34 cellular contexts compared by ENCODE assay signal in genomic region chr17:67265620-67266019, GRCh38.
"Had no signal": no experiment of that assay in that cellular context is flagged by ENCODE, and none has a peak within 500 bp of the region (broad histone marks: within the 10 kb centered on the region; RNA-seq: fewer than 3 reads in every experiment).

No MANE protein-coding gene starts in this region.

- H3K36me3 ChIP-seq: ascending aorta, breast epithelium, cardiac muscle cell, esophagus squamous epithelium, gastroesophageal sphincter, heart right ventricle, WERI-Rb-1 had no signal

- H3K27ac Mint-ChIP-seq: activated B cell treated with CpG ODN at 0.5 μM for 24 hours; activated CD8-positive, alpha-beta T cell treated with anti-CD3 and anti-CD28 coated beads for 36 hours; activated naive CD4-positive, alpha-beta T cell treated with anti-CD3 and anti-CD28 coated beads for 36 hours; activated naive CD4-positive, alpha-beta T cell treated with anti-CD3 and anti-CD28 coated beads, Interleukin-2, amount 50 U/mL, for 24 hours; activated naive CD8-positive, alpha-beta T cell treated with anti-CD3 and anti-CD28 coated beads for 36 hours; activated naive CD8-positive, alpha-beta T cell treated with anti-CD3 and anti-CD28 coated beads, Interleukin-2, amount 50 U/mL, for 24 hours; activated T-helper 1 cell treated with anti-CD3 and anti-CD28 coated beads, Interleukin-12 subunit alpha, Interleukin-12 subunit beta, Interleukin-2, Interleukin-4 antibody, amounts not matched to agents 30 ng/mL and 10 ng/mL and 1 ng/mL, durations not matched to agents 14 hours and 24 hours and 36 hours; activated T-helper 2 cell treated with anti-CD3 and anti-CD28 coated beads, Interferon-gamma antibody, Interleukin-2, Interleukin-4, amounts not matched to agents 10 μg/mL and 5 μg/mL and 100 μg/mL, durations not matched to agents 14 hours and 24 hours and 36 hours; brain; dendritic cell treated with granulocyte-macrophage colony-stimulating factor and Interleukin-4, amounts not matched to agents 40 ng/mL and 50 ng/mL, for 4 days; T-helper 17 cell; T-helper 2 cell treated with Interferon-gamma antibody and Interleukin-4, amounts not matched to agents 5 μg/mL and 100 μg/mL, for 36 hours had no signal

- H3K27me3 ChIP-seq: ascending aorta, breast epithelium, cardiac muscle cell, dorsolateral prefrontal cortex, gastroesophageal sphincter, heart right ventricle had no signal

- H3K36me3 Mint-ChIP-seq: activated naive CD4-positive, alpha-beta T cell treated with anti-CD3 and anti-CD28 coated beads, Interleukin-2, amount 50 U/mL, for 24 hours; activated naive CD8-positive, alpha-beta T cell treated with anti-CD3 and anti-CD28 coated beads for 36 hours; brain had no signal

- H3K4me1 Mint-ChIP-seq: activated B cell treated with CpG ODN at 0.5 μM for 24 hours; activated naive CD4-positive, alpha-beta T cell treated with anti-CD3 and anti-CD28 coated beads, Interleukin-2, amount 50 U/mL, for 24 hours; activated naive CD8-positive, alpha-beta T cell treated with anti-CD3 and anti-CD28 coated beads for 36 hours; activated naive CD8-positive, alpha-beta T cell treated with anti-CD3 and anti-CD28 coated beads, Interleukin-2, amount 50 U/mL, for 24 hours had no signal

- H3K4me3 ChIP-seq: ascending aorta, breast epithelium, cardiac muscle cell, coronary artery, dorsolateral prefrontal cortex, esophagus squamous epithelium, gastroesophageal sphincter, heart right ventricle had no signal

- H3K9me3 Mint-ChIP-seq: activated B cell treated with CpG ODN at 0.5 μM for 24 hours; activated CD8-positive, alpha-beta T cell treated with anti-CD3 and anti-CD28 coated beads for 36 hours; activated naive CD4-positive, alpha-beta T cell treated with anti-CD3 and anti-CD28 coated beads for 36 hours; activated naive CD4-positive, alpha-beta T cell treated with anti-CD3 and anti-CD28 coated beads, Interleukin-2, amount 50 U/mL, for 24 hours; activated naive CD8-positive, alpha-beta T cell treated with anti-CD3 and anti-CD28 coated beads for 36 hours; activated naive CD8-positive, alpha-beta T cell treated with anti-CD3 and anti-CD28 coated beads, Interleukin-2, amount 50 U/mL, for 24 hours; activated T-helper 1 cell treated with anti-CD3 and anti-CD28 coated beads, Interleukin-12 subunit alpha, Interleukin-12 subunit beta, Interleukin-2, Interleukin-4 antibody, amounts not matched to agents 30 ng/mL and 10 ng/mL and 1 ng/mL, durations not matched to agents 14 hours and 24 hours and 36 hours; activated T-helper 2 cell treated with anti-CD3 and anti-CD28 coated beads, Interferon-gamma antibody, Interleukin-2, Interleukin-4, amounts not matched to agents 10 μg/mL and 5 μg/mL and 100 μg/mL, durations not matched to agents 14 hours and 24 hours and 36 hours; brain; central memory CD8-positive, alpha-beta T cell; dendritic cell treated with granulocyte-macrophage colony-stimulating factor and Interleukin-4, amounts not matched to agents 40 ng/mL and 50 ng/mL, for 4 days; T-helper 2 cell treated with Interferon-gamma antibody and Interleukin-4, amounts not matched to agents 5 μg/mL and 100 μg/mL, for 36 hours had no signal

- H3K9me3 ChIP-seq: ascending aorta, breast epithelium, esophagus squamous epithelium, gastroesophageal sphincter, heart right ventricle had no signal

- H3K4me1 ChIP-seq: ascending aorta, breast epithelium, esophagus squamous epithelium, gastroesophageal sphincter had no signal

- ATAC-seq: activated CD4-positive, CD25-positive, alpha-beta regulatory T cell treated with anti-CD3 and anti-CD28 coated beads, Interleukin-2, amount 50 U/mL, for 24 hours; activated CD8-positive, alpha-beta T cell treated with anti-CD3 and anti-CD28 coated beads for 36 hours; activated naive CD8-positive, alpha-beta T cell treated with anti-CD3 and anti-CD28 coated beads, Interleukin-2, amount 50 U/mL, for 24 hours; gastroesophageal sphincter; heart right ventricle; T-helper 17 cell had no signal

- DNase-seq: activated B cell treated with CpG ODN at 0.5 μM for 24 hours; activated CD4-positive, alpha-beta T cell treated with anti-CD3 and anti-CD28 coated beads for 48 hours; activated CD4-positive, alpha-beta T cell treated with anti-CD3 and anti-CD28 coated beads, Interleukin-2, amount 50 U/mL, for 1 hour; activated CD4-positive, alpha-beta T cell treated with anti-CD3 and anti-CD28 coated beads, Interleukin-2, amount 50 U/mL, for 48 hours; activated CD8-positive, alpha-beta memory T cell treated with anti-CD3 and anti-CD28 coated beads for 24 hours; activated CD8-positive, alpha-beta T cell treated with anti-CD3 and anti-CD28 coated beads for 36 hours; activated effector memory CD4-positive, alpha-beta T cell treated with anti-CD3 and anti-CD28 coated beads, Interleukin-2, amount 50 U/mL, for 16 hours; activated naive CD4-positive, alpha-beta T cell treated with anti-CD3 and anti-CD28 coated beads for 36 hours; activated naive CD8-positive, alpha-beta T cell treated with anti-CD3 and anti-CD28 coated beads for 36 hours; activated naive CD8-positive, alpha-beta T cell treated with anti-CD3 and anti-CD28 coated beads, Interleukin-2, amount 50 U/mL, for 24 hours; activated T-cell treated with anti-CD3 and anti-CD28 coated beads, Interleukin-2, amount 50 U/mL, for 48 hours; dorsolateral prefrontal cortex; effector memory CD4-positive, alpha-beta T cell; esophagus squamous epithelium; foreskin melanocyte; heart right ventricle; T-helper 1 cell; T-helper 17 cell; T1000; WERI-Rb-1 had no signal

- H3K27ac ChIP-seq: ascending aorta, breast epithelium, cardiac muscle cell, coronary artery, dorsolateral prefrontal cortex, epithelial cell of prostate, esophagus squamous epithelium, gastroesophageal sphincter, heart right ventricle, WERI-Rb-1 had no signal

- H3K27me3 Mint-ChIP-seq: activated B cell treated with CpG ODN at 0.5 μM for 24 hours; activated CD8-positive, alpha-beta T cell treated with anti-CD3 and anti-CD28 coated beads for 36 hours; activated naive CD4-positive, alpha-beta T cell treated with anti-CD3 and anti-CD28 coated beads, Interleukin-2, amount 50 U/mL, for 24 hours; activated naive CD8-positive, alpha-beta T cell treated with anti-CD3 and anti-CD28 coated beads for 36 hours; activated naive CD8-positive, alpha-beta T cell treated with anti-CD3 and anti-CD28 coated beads, Interleukin-2, amount 50 U/mL, for 24 hours; brain; central memory CD8-positive, alpha-beta T cell; dendritic cell treated with granulocyte-macrophage colony-stimulating factor and Interleukin-4, amounts not matched to agents 40 ng/mL and 50 ng/mL, for 4 days; T-helper 17 cell had no signal

- H3K4me3 Mint-ChIP-seq: activated B cell treated with CpG ODN at 0.5 μM for 24 hours; activated CD8-positive, alpha-beta T cell treated with anti-CD3 and anti-CD28 coated beads for 36 hours; activated naive CD4-positive, alpha-beta T cell treated with anti-CD3 and anti-CD28 coated beads for 36 hours; activated naive CD4-positive, alpha-beta T cell treated with anti-CD3 and anti-CD28 coated beads, Interleukin-2, amount 50 U/mL, for 24 hours; activated naive CD8-positive, alpha-beta T cell treated with anti-CD3 and anti-CD28 coated beads for 36 hours; activated naive CD8-positive, alpha-beta T cell treated with anti-CD3 and anti-CD28 coated beads, Interleukin-2, amount 50 U/mL, for 24 hours; activated T-helper 1 cell treated with anti-CD3 and anti-CD28 coated beads, Interleukin-12 subunit alpha, Interleukin-12 subunit beta, Interleukin-2, Interleukin-4 antibody, amounts not matched to agents 30 ng/mL and 10 ng/mL and 1 ng/mL, durations not matched to agents 14 hours and 24 hours and 36 hours; brain; central memory CD8-positive, alpha-beta T cell; dendritic cell treated with granulocyte-macrophage colony-stimulating factor and Interleukin-4, amounts not matched to agents 40 ng/mL and 50 ng/mL, for 4 days; T-helper 17 cell; T-helper 2 cell treated with Interferon-gamma antibody and Interleukin-4, amounts not matched to agents 5 μg/mL and 100 μg/mL, for 36 hours had no signal
